Comparison of ENCODE assay signal across 17 cellular contexts in the genomic region with DNA sequence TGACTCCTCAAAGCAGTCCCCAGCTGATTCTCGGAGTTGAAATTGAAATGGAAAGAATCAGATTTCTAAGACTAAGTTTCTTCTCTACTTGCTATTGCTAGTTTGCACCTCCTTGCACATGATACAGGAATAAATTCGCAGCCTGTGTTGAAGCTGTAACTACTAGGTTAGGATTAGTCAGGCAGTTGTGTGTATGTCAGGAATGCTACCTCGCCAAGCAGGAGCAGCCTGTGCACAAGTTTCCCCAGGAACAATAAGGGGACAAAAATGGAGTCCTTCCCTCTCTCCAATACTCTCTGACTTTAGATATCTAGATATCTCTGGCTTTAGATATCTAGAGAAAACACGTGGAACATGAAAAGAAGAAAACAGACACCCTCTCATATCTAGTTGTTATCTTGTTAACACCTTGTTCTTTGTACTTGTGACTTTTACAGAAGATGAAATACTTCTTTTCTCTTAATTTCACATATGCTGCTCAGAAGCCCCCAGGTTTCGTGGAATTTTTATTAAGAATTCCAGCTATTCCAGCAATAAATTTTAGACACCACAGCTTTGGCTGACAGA. TPM values are rescaled to one million over a fixed set of nuclear protein-coding genes. Genes with fewer than 3 reads are reported as not detected.
DNase-seq lines count a peak whose midpoint lies in the region; ATAC-seq and TF ChIP-seq lines count a peak whose summit lies in the region.
"Had no signal": no experiment of that assay in that cellular context is flagged by ENCODE, and none has a peak within 500 bp of the region (broad histone marks: within the 10 kb centered on the region; RNA-seq: fewer than 3 reads in every experiment).

No MANE protein-coding gene starts in this region.

- H3K9ac ChIP-seq in PC-3 (ENCODE audit: low read length) (no peak overlapping the region), Karpas-422 (ENCODE audit: low read length) (no peak overlapping the region)

- peaks cover 53% of the 10 kb centered on the region for H3K36me3 Mint-ChIP-seq in osteocyte (ENCODE audit: unreplicated experiment)
- H3K36me3 Mint-ChIP-seq: CD14-positive monocyte; CD8-positive, alpha-beta T cell had no signal

- H4K20me1 ChIP-seq in hepatocyte (ENCODE audit: insufficient read depth, poor library complexity, severe bottlenecking), result no peaks in the 10 kb centered on the region
- no peaks in the 10 kb centered on the region for H4K20me1 ChIP-seq in PC-3 (ENCODE audit: low read length)
- H4K20me1 ChIP-seq in Karpas-422 (ENCODE audit: insufficient read depth, low read depth, low read length), result no peaks in the 10 kb centered on the region

- no peak for ATAC-seq in PC-3
- no peak for ATAC-seq in GM21367 (IDR thresholded peaks at IDR 0.05; ENCODE audit: unreplicated experiment)
- ATAC-seq: CD8-positive, alpha-beta T cell had no signal

- peaks cover 82% of the 10 kb centered on the region for H3K4me1 Mint-ChIP-seq in osteocyte (ENCODE audit: unreplicated experiment)
- H3K4me1 Mint-ChIP-seq: CD14-positive monocyte had no signal

- intact Hi-C loops in PC-3 (cut with micrococcal nuclease), result no loop called here

- H3K9me3 ChIP-seq in hepatocyte (ENCODE audit: low read depth), result no peaks in the 10 kb centered on the region
- no peaks in the 10 kb centered on the region for H3K9me3 ChIP-seq in PC-3 (ENCODE audit: low read length)
- H3K9me3 ChIP-seq in Karpas-422 (ENCODE audit: low read length), result no peaks in the 10 kb centered on the region

- no peak overlapping the region for H3K4me2 ChIP-seq in hepatocyte
- no peak overlapping the region for H3K4me2 ChIP-seq in PC-3 (ENCODE audit: low read length)
- H3K4me2 ChIP-seq in Karpas-422 (ENCODE audit: low read depth, low read length, poor library complexity, severe bottlenecking), result no peak overlapping the region

- H3F3A ChIP-seq in PC-3 (ENCODE audit: low read length, unreplicated experiment), result no peaks in the 10 kb centered on the region

- no peak overlapping the region for H3K4me3 Mint-ChIP-seq in osteocyte (ENCODE audit: unreplicated experiment)
- H3K4me3 Mint-ChIP-seq: CD14-positive monocyte; CD8-positive, alpha-beta T cell; HFFc6 had no signal

- no peaks in the 10 kb centered on the region for H3K9me3 Mint-ChIP-seq in osteocyte (ENCODE audit: unreplicated experiment)
- H3K9me3 Mint-ChIP-seq: CD14-positive monocyte; CD8-positive, alpha-beta T cell; HFFc6 had no signal

- peaks cover 10% of the 10 kb centered on the region for H3K27me3 ChIP-seq in hepatocyte
- no peaks in the 10 kb centered on the region for H3K27me3 ChIP-seq in PC-3 (ENCODE audit: low read length)
- no peaks in the 10 kb centered on the region for H3K27me3 ChIP-seq in Karpas-422 (ENCODE audit: low read length)

- H3K36me3 ChIP-seq in hepatocyte (replicated peaks; ENCODE audit: insufficient read depth, low read depth) (no peaks in the 10 kb centered on the region), PC-3 (ENCODE audit: low read depth, low read length) (no peaks in the 10 kb centered on the region), Karpas-422 (ENCODE audit: insufficient read depth, low read length) (no peaks in the 10 kb centered on the region)

- H3K4me1 ChIP-seq in hepatocyte (ENCODE audit: insufficient read depth) (no peaks in the 10 kb centered on the region), PC-3 (ENCODE audit: insufficient read depth, low read length) (no peaks in the 10 kb centered on the region), Karpas-422 (ENCODE audit: low read length) (no peaks in the 10 kb centered on the region)

- POLR2A ChIA-PET in PC-3 (lab: Charles Lee; ENCODE audit: unreplicated experiment), result no interaction called here

- CTCF ChIA-PET in PC-3 (lab: Charles Lee), result interaction anchor here (0.6 kb wide), 1 partner anchor 738 kb away, joined by 10 read pairs; no protein-coding TSS in a partner anchor

- H3K4me3 ChIP-seq in hepatocyte, result no peak overlapping the region
- H3K4me3 ChIP-seq in PC-3 (ENCODE audit: low read length), result no peak overlapping the region
- no peak overlapping the region for H3K4me3 ChIP-seq in Karpas-422 (ENCODE audit: low read length)

- no TSS peak for BruUV-seq in PC-3 (replicated peaks; lab: Mats Ljungman, UMichigan)

- H3K27me3 Mint-ChIP-seq in osteocyte (ENCODE audit: unreplicated experiment), result no peaks in the 10 kb centered on the region

- no peak for TF ChIP-seq CTCF in osteocyte (IDR thresholded peaks at IDR 0.05)
- TF ChIP-seq CTCF in hepatocyte (IDR thresholded peaks at IDR 0.05; ENCODE audit: poor library complexity), result no peak
- no peak for TF ChIP-seq CTCF in PC-3 (conservative IDR thresholded peaks at IDR 0.05; ENCODE audit: low read depth, low read length)

- DNase-seq in EH (ENCODE audit: low read depth) (peak; percentile 15), astrocyte of the hippocampus (ENCODE audit: low read depth, low spot score) (peak; percentile 53), kidney tubule cell (ENCODE audit: low spot score) (peak; percentile 36), osteocyte (ENCODE audit: extremely low spot score, unreplicated experiment) (no peak), hepatocyte (ENCODE audit: low spot score) (no peak), PC-3 (no peak), Karpas-422 (no peak)
- DNase-seq: CD8-positive, alpha-beta T cell; COR-L47; DMS153; DMS79 treated with DMSO at 0.1 percent for 48 hours; GF-D8; HCEC 1CT; HFFc6 had no signal

- H2AFZ ChIP-seq in hepatocyte (no peak overlapping the region), PC-3 (ENCODE audit: low read length) (no peak overlapping the region), Karpas-422 (ENCODE audit: low read length) (no peak overlapping the region)

- H3K27ac ChIP-seq in hepatocyte (no peak overlapping the region), PC-3 (ENCODE audit: low read length) (no peak overlapping the region), Karpas-422 (ENCODE audit: low read length) (no peak overlapping the region)
- H3K27ac ChIP-seq: 22Rv1 had no signal

- H3K27ac Mint-ChIP-seq in osteocyte (ENCODE audit: unreplicated experiment), result peak overlapping the region; percentile 75
- H3K27ac Mint-ChIP-seq: CD14-positive monocyte; CD8-positive, alpha-beta T cell; HFFc6 had no signal

- 48% methylated on average over 5 of the region's 5 CpGs for WGBS in hepatocyte (ENCODE audit: low lambda C conversion rate, missing lambda C conversion rate)

- H3K79me2 ChIP-seq in hepatocyte, result no peaks in the 10 kb centered on the region
- H3K79me2 ChIP-seq in PC-3 (ENCODE audit: low read length), result no peaks in the 10 kb centered on the region
- H3K79me2 ChIP-seq in Karpas-422 (ENCODE audit: low read length), result no peaks in the 10 kb centered on the region

- H3K9me2 ChIP-seq in hepatocyte (replicated peaks; ENCODE audit: insufficient read depth) (no peaks in the 10 kb centered on the region), PC-3 (replicated peaks; ENCODE audit: low read length) (no peaks in the 10 kb centered on the region), Karpas-422 (replicated peaks; ENCODE audit: insufficient read depth, low read length) (no peaks in the 10 kb centered on the region)

RNA-seq across cellular contexts. Expression of a gene that starts 56.2 kb away (rescaled TPM):
- total RNA-seq in osteocyte, result 38.5 and 47.2 TPM in 2 replicates
- 6.9 and 11.8 TPM in 2 replicates for total RNA-seq in hepatocyte
- 17.0 and 19.2 TPM in 2 replicates for polyA plus RNA-seq in hepatocyte
- 51.7 and 63.1 TPM in 2 replicates for total RNA-seq in PC-3 (2014; rRNA removed)
- total RNA-seq in Karpas-422 (2014; rRNA removed; shearing (Covaris generic); ENCODE audit: low replicate concordance), result 32.6 and 41.6 TPM in 2 replicates

Comparison
In these comparisons a context has a peak if more than half of its experiments do, and no peak if none do; other contexts are left out.
1. DNase-seq: peak in EH (single experiment), astrocyte of the hippocampus (single experiment) and kidney tubule cell (single experiment); none in osteocyte (single experiment), hepatocyte (single experiment), PC-3 (single experiment) and Karpas-422 (single experiment).